In genomic region chr3:13650210-13651056, GRCh38 we compare ENCODE assay signal across 8 cellular contexts.
DNase-seq lines count a peak whose midpoint lies in the region; ATAC-seq and TF ChIP-seq lines count a peak whose summit lies in the region.

No MANE protein-coding gene starts in this region.

- TF ChIP-seq CTCF in gastroesophageal sphincter (IDR thresholded peaks at IDR 0.05): peak; percentile 98 to 100 (median 99)
- TF ChIP-seq CTCF in ovary (IDR thresholded peaks at IDR 0.05): peak; percentile 83 to 95 (median 91)
- TF ChIP-seq CTCF in tibial artery (IDR thresholded peaks at IDR 0.05): peak; percentile 91 to 99

- in situ Hi-C loops in SK-MEL-5 (cut with HindIII; ENCODE audit: low pct_unique_long_range_greater_than_20kb, low sequenced_read_pairs): no loop called here

- no peaks in the 10 kb centered on the region for H3K36me3 ChIP-seq in gastroesophageal sphincter
- H3K36me3 ChIP-seq in ovary: no peaks in the 10 kb centered on the region
- no peaks in the 10 kb centered on the region for H3K36me3 ChIP-seq in tibial artery

- H3K27me3 ChIP-seq in gastroesophageal sphincter (peaks cover 27% of the 10 kb centered on the region), ovary (no peaks in the 10 kb centered on the region), tibial artery (peaks cover 0 to 34% of the 10 kb centered on the region in 2 donors)

- H3K4me1 ChIP-seq in gastroesophageal sphincter (peaks cover 0 to 45% (median 16%) of the 10 kb centered on the region in 3 donors), ovary (ENCODE audit: insufficient read depth) (peaks cover 3% of the 10 kb centered on the region), tibial artery (peaks cover 0 to 27% (median 20%) of the 10 kb centered on the region in 4 donors)

- TF ChIP-seq EP300 in gastroesophageal sphincter (IDR thresholded peaks at IDR 0.05): no peak
- no peak for TF ChIP-seq EP300 in ovary (IDR thresholded peaks at IDR 0.05)

- intact Hi-C loops in ovary (cut with DNase I): loop anchor here in 1 of 4 donors (5.0 kb wide), 1 partner anchor 153 kb away; no protein-coding TSS in a partner anchor
- intact Hi-C loops in tibial artery (cut with DNase I; ENCODE audit: low total_unique reads): no loop called here

- H3K9me3 ChIP-seq in gastroesophageal sphincter (no peaks in the 10 kb centered on the region), ovary (no peaks in the 10 kb centered on the region), tibial artery (no peaks in the 10 kb centered on the region)

- DNase-seq in NCI-H345 (lab: John Stamatoyannopoulos, UW) (peak; percentile 43), NCI-H345 treated with DMSO at 0.1 percent for 48 hours (lab: John Stamatoyannopoulos, UW; ENCODE audit: unreplicated experiment) (no peak), SK-MEL-5 (ENCODE audit: low read depth, low spot score) (peak; percentile 63), ovary (peak; percentile 59 to 87 (median 72)), tibial artery (peak; percentile 60 to 83)
- peak; percentile 69 for DNase-seq in activated gamma-delta T cell treated with anti-CD3 and anti-CD28 coated beads, Interleukin-2, amount 50 U/mL, for 16 hours (ENCODE audit: low read depth)

- no peak overlapping the region for H3K27ac ChIP-seq in gastroesophageal sphincter
- H3K27ac ChIP-seq in ovary: no peak overlapping the region
- H3K27ac ChIP-seq in tibial artery: no peak overlapping the region

- TF ChIP-seq POLR2A in gastroesophageal sphincter (IDR thresholded peaks at IDR 0.05) (no peak), ovary (IDR thresholded peaks at IDR 0.05) (no peak)

- ATAC-seq in HG03432 (IDR thresholded peaks at IDR 0.05; ENCODE audit: unreplicated experiment): peak; percentile 70
- ATAC-seq in gastroesophageal sphincter: peak; percentile 65

- H3K4me3 ChIP-seq in gastroesophageal sphincter: no peak overlapping the region
- no peak overlapping the region for H3K4me3 ChIP-seq in ovary
- H3K4me3 ChIP-seq in tibial artery: no peak overlapping the region

- WGBS in gastroesophageal sphincter (ENCODE audit: low coverage in 1 of 2), 2 donors: 16 to 58% methylated on average over 9 to 16 of the region's 48 CpGs
- 14 to 17% (median 14%) methylated on average over 48 of the region's 48 CpGs for WGBS in ovary, 3 donors
